In the genomic region with DNA sequence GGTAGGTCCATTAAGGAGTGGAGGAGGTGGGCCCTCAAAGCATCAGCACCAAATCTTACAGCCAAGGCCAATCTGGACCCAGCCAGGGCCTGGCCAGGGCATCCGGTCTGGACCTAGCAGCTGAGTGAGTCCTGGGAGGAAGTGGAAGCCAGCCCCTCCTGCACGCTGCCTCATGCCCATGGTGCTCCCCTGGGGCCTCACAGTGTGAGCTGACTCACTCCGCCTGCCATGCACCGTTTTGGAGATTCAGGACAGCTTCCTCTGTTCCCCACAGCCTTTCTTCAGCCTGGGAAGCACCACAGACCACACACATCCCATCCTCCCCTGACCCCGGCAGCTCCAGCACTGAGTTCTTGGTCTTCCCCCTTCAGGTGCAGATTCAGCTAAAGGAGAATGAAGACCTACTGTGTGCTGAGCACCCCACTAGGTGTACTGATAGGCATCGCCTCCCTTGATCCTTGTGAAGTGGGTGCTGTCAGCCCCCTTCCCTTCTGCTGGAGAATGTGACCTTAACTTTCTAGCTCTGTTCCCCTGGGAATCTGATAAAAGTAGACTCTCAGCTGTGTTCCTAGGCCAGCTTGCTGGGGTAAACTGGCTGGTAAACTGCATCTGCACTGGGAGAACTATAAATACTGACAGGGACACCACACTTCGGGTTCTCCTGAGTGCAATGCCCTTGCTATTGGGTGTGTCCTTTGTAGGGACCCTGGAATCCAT, we compare ENCODE assay signal across 8 cellular contexts. TPM values are rescaled to one million over a fixed set of nuclear protein-coding genes. Genes with fewer than 3 reads are reported as not detected.
A peak's percentile ranks its signal among the peaks of the same experiment; 100 is the strongest.
DNase-seq lines count a peak whose midpoint lies in the region; ATAC-seq and TF ChIP-seq lines count a peak whose summit lies in the region.

No MANE protein-coding gene starts in this region.

- BruUV-seq in A673 (replicated peaks; lab: Mats Ljungman, UMichigan) = no TSS peak
- no TSS peak for BruUV-seq in Caco-2 (replicated peaks; lab: Mats Ljungman, UMichigan)

- no peaks in the 10 kb centered on the region for H3K36me3 Mint-ChIP-seq in Caco-2 (ENCODE audit: insufficient read depth, unreplicated experiment)

- ATAC-seq in GM21529 (IDR thresholded peaks at IDR 0.05; ENCODE audit: unreplicated experiment) (peak; percentile 72), foreskin keratinocyte (peak; percentile 91), GM21381 (IDR thresholded peaks at IDR 0.05; ENCODE audit: unreplicated experiment) (no peak), HG02759 (IDR thresholded peaks at IDR 0.05; ENCODE audit: unreplicated experiment) (no peak)

- no peaks in the 10 kb centered on the region for H3K27me3 ChIP-seq in A673 (replicated peaks; ENCODE audit: insufficient read depth, low read depth, low read length, poor library complexity)
- H3K27me3 ChIP-seq in Peyer's patch = no peaks in the 10 kb centered on the region
- peaks cover 3% of the 10 kb centered on the region for H3K27me3 ChIP-seq in foreskin keratinocyte
- no peaks in the 10 kb centered on the region; the same call in none of the 2 replicates for H3K27me3 ChIP-seq in Caco-2 (replicated peaks; ENCODE audit: control insufficient read depth, insufficient read depth, low read length)

- intact Hi-C loops in A673 (cut with micrococcal nuclease; ENCODE audit: unreplicated experiment) (no loop called here), Caco-2 (cut with micrococcal nuclease; ENCODE audit: unreplicated experiment) (no loop called here)

- no peaks in the 10 kb centered on the region for H3K36me3 ChIP-seq in A673 (ENCODE audit: insufficient read depth, low read length, poor library complexity, severe bottlenecking)
- no peaks in the 10 kb centered on the region for H3K36me3 ChIP-seq in Peyer's patch
- no peaks in the 10 kb centered on the region for H3K36me3 ChIP-seq in Caco-2 (ENCODE audit: control insufficient read depth, insufficient read depth, low read length)

- H3K4me3 ChIP-seq in A673 (ENCODE audit: low read depth, low read length, poor library complexity, severe bottlenecking) (no peak overlapping the region), Peyer's patch (no peak overlapping the region), Caco-2 (ENCODE audit: low read depth, low read length) (no peak overlapping the region)

- H3K27ac ChIP-seq in A673 (ENCODE audit: low read depth, low read length, poor library complexity, severe bottlenecking) (no peak overlapping the region), Peyer's patch (no peak overlapping the region), foreskin keratinocyte (no peak overlapping the region)

- no peak overlapping the region for H3K27ac Mint-ChIP-seq in Caco-2 (ENCODE audit: unreplicated experiment)

- H3K4me1 Mint-ChIP-seq in Caco-2 (ENCODE audit: low read depth, unreplicated experiment) = no peaks in the 10 kb centered on the region

- H3K9me3 ChIP-seq in A673 (ENCODE audit: low read depth, low read length, poor library complexity, severe bottlenecking) (no peaks in the 10 kb centered on the region), Peyer's patch (no peaks in the 10 kb centered on the region), Caco-2 (peaks cover 3% of the 10 kb centered on the region; the same call in 1 of the 2 replicates)

- POLR2A ChIA-PET in A673 (lab: Charles Lee; ENCODE audit: low non-redundant PET) = interaction anchor here (0.6 kb wide), 1 partner anchor 78 kb away, joined by 3 read pairs; no protein-coding TSS in a partner anchor
- POLR2A ChIA-PET in Caco-2 (lab: Charles Lee) = no interaction called here

- no peak for TF ChIP-seq POLR2A in Peyer's patch (IDR thresholded peaks at IDR 0.05)

- H3K4me1 ChIP-seq in A673 (ENCODE audit: insufficient read depth, low read length, poor library complexity, severe bottlenecking) = no peaks in the 10 kb centered on the region
- no peaks in the 10 kb centered on the region for H3K4me1 ChIP-seq in Peyer's patch
- H3K4me1 ChIP-seq in foreskin keratinocyte = peaks cover 15% of the 10 kb centered on the region
- H3K4me1 ChIP-seq in Caco-2 = no peaks in the 10 kb centered on the region

- peaks cover 15% of the 10 kb centered on the region for H3K27me3 Mint-ChIP-seq in Caco-2 (ENCODE audit: insufficient read depth, unreplicated experiment)

- CTCF ChIA-PET in A673 (lab: Charles Lee) (no interaction called here), Caco-2 (lab: Charles Lee) (no interaction called here)

- no peak overlapping the region for H3K4me3 Mint-ChIP-seq in Caco-2 (ENCODE audit: unreplicated experiment)

- DNase-seq in A673 (ENCODE audit: low spot score) = peak; percentile 67
- DNase-seq in Peyer's patch = peak in 2 of 3 donors; percentile 22 to 42
- DNase-seq in foreskin keratinocyte = peak in 1 of 2 donors; percentile 73
- no peak for DNase-seq in Caco-2
- DNase-seq in central memory CD4-positive, alpha-beta T cell = no peak

- H3K9me3 Mint-ChIP-seq in Caco-2 (ENCODE audit: unreplicated experiment) = no peaks in the 10 kb centered on the region

- TF ChIP-seq CTCF in A673 (conservative IDR thresholded peaks at IDR 0.05; ENCODE audit: low read depth, low read length) (no peak), Peyer's patch (IDR thresholded peaks at IDR 0.05) (no peak), foreskin keratinocyte (conservative IDR thresholded peaks at IDR 0.05) (no peak), Caco-2 (IDR thresholded peaks at IDR 0.05; ENCODE audit: insufficient read depth in 1 of 2, low read depth in 1 of 2, low read length in 1 of 2, severe bottlenecking in 1 of 2, unreplicated experiment in 1 of 2) (no peak)

RNA-seq across cellular contexts. Expression of gene SEC13, which starts 36.8 kb away (rescaled TPM):
- total RNA-seq in A673 (2021) (160 and 174 TPM in 2 replicates), Peyer's patch (100 to 1,000 TPM; 158 to 251 (median 237) TPM), foreskin keratinocyte (193 and 203 TPM in 2 replicates), Caco-2 (2022) (135 and 141 TPM in 2 replicates)
- polyA plus RNA-seq in foreskin keratinocyte = 205 and 220 TPM in 2 replicates

Comparison
In these comparisons a context has a peak if more than half of its experiments do, and no peak if none do; other contexts are left out.
1. DNase-seq: peak in A673 (single experiment) and Peyer's patch (2 of 3); none in Caco-2 (0 of 2) and central memory CD4-positive, alpha-beta T cell (single experiment).
2. ATAC-seq: peak in GM21529 (single experiment) and foreskin keratinocyte (single experiment); none in GM21381 (single experiment) and HG02759 (single experiment).